ENCODE assay signal across 22 cellular contexts in the genomic region with DNA sequence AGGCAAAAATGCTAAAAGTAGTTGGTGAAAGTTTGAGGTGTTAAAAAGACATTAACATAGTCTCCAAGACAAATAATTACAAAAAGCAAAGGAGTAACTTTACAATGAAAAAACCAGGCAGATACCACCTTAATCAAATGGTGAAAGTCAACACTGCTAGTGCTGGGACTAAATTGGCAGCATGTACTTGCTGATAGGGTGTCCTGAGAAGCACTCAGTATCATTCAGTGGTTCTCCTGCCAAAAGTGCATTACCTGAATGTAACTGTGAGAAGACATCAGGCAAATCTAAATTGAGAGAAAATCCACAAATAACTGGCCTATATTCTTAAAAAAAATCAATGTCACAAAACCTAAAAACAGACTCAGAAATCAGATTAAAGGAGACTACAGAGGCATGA.
"Had no signal": no experiment of that assay in that cellular context is flagged by ENCODE, and none has a peak within 500 bp of the region (broad histone marks: within the 10 kb centered on the region; RNA-seq: fewer than 3 reads in every experiment).

No MANE protein-coding gene starts in this region.

- FAIRE-seq: HepG2, RCC 7860 had no signal

- H3K27me3 ChIP-seq: MG63, SJCRH30 had no signal

- ATAC-seq: HepG2, SK-N-SH treated with all-trans-retinoic acid at 6 μM for 48 hours had no signal

- H3K27ac ChIP-seq: SJCRH30 had no signal

- H3K4me1 ChIP-seq: SJCRH30 had no signal

- H3K9me3 ChIP-seq: MG63, SJCRH30 had no signal

- DNase-seq: IMR-90, Karpas-422, KG1, MG63, NCI-H1092 treated with DMSO at 0.1 percent for 48 hours, NCI-H1436, NCI-H187, NCI-H2029, NCI-H2081 treated with DMSO at 0.1 percent for 48 hours, NCI-H2171, NCI-H226, NCI-H446, NCI-H510A, NCI-H524 treated with DMSO at 0.1 percent for 48 hours, NCI-H69, NCI-H774, RPMI8226, SHP77 treated with DMSO at 0.1 percent for 48 hours, SJCRH30 had no signal

- H3K4me3 ChIP-seq: MG63, SJCRH30 had no signal
